Comparison of ENCODE assay signal across 8 cellular contexts in the genomic region with DNA sequence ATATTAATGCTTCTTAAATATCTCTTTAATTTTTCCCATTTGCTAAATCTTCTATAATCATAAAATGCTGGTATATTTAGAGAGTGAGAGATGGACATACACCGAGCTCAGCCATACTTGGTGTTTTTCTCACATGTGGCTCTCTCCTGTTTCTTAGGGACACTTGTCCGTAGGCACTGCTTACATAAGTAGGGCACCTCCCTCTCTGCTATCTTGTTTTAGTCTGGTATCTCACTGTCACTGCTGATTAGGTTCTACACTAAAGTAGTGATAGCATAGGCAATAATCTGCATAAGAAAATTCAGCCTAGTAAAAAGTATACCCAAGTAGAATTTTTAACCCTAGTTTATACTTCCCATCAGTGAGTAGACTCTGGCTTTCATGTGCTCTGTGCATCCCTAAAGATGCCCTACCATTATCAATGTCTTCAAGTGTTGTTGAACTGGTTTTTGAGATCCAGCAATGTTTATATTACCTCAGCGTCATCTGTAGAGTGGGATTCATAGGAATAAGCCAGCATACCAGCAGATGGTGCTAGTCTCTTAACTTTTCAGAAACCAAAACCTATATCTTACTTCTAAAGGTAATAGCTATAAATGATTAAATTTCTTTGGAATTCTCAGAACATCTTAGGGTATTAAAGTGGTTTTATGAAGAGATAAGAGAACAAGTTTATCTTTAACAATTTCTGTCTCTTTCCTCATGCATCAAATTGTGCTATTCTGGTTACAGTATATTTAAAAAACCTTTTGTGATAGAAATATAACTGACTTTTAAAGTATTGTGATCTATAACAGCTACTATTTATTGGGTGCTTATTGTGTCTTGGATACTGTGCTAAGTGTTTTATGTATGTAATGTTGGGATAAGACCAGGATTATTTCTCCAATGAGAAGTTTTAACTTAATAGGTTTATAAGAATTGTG. TPM values are rescaled to one million over a fixed set of nuclear protein-coding genes. Genes with fewer than 3 reads are reported as not detected.
DNase-seq lines count a peak whose midpoint lies in the region; ATAC-seq lines count a peak whose summit lies in the region.

No MANE protein-coding gene starts in this region.

- H3K36me3 ChIP-seq in GM23248 (ENCODE audit: low read depth), result no peaks in the 10 kb centered on the region

- peaks cover 8% of the 10 kb centered on the region for H3K36me3 Mint-ChIP-seq in memory B cell

- H3K4me3 Mint-ChIP-seq in memory B cell, result no peak overlapping the region

- no peak overlapping the region for H2AFZ ChIP-seq in GM23248

- H3K27ac ChIP-seq in GM23248, result no peak overlapping the region

- no peak overlapping the region for H3K27ac Mint-ChIP-seq in memory B cell

- WGBS in GM23248 (ENCODE audit: low coverage in 1 of 2, low lambda C conversion rate in 2 of 2, missing lambda C conversion rate in 2 of 2), 2 experiments, result 59 to 74% methylated on average over 3 of the region's 3 CpGs

- H3K79me2 ChIP-seq in GM23248 (ENCODE audit: insufficient read depth), result peaks cover 98% of the 10 kb centered on the region

- no peak overlapping the region for H3K4me2 ChIP-seq in GM23248 (ENCODE audit: unreplicated experiment)

- no peaks in the 10 kb centered on the region for H3K4me1 ChIP-seq in GM23248 (ENCODE audit: insufficient read depth)

- no peaks in the 10 kb centered on the region for H3K27me3 ChIP-seq in GM23248 (replicated peaks; ENCODE audit: insufficient read depth)

- no peaks in the 10 kb centered on the region for H3K9me3 Mint-ChIP-seq in memory B cell

- no peak overlapping the region for H3K9ac ChIP-seq in GM23248

- ATAC-seq in memory B cell (ENCODE audit: low read depth) (peak; percentile 47), HG02588 (IDR thresholded peaks at IDR 0.05; ENCODE audit: unreplicated experiment) (no peak)

- in situ Hi-C loops in Caki2 (cut with HindIII; ENCODE audit: low pct_unique_long_range_greater_than_20kb, low sequenced_read_pairs), result no loop called here
- in situ Hi-C loops in GM23248 (cut with MboI), result no loop called here

- H3K9me2 ChIP-seq in GM23248 (ENCODE audit: insufficient read depth), result no peaks in the 10 kb centered on the region

- H3K27me3 Mint-ChIP-seq in memory B cell, result no peaks in the 10 kb centered on the region

- peak; percentile 30 for DNase-seq in Caki2 (ENCODE audit: low read depth)
- DNase-seq in GM23248, result peak; percentile 65
- DNase-seq in NCI-H524 treated with DMSO at 0.1 percent for 48 hours (lab: John Stamatoyannopoulos, UW), result peak; percentile 10
- DNase-seq in dermis blood vessel endothelial cell, result peak; percentile 78
- no peak for DNase-seq in memory B cell (ENCODE audit: low spot score in 2 of 2)
- DNase-seq in NCI-H446 treated with DMSO at 0.1 percent for 48 hours (lab: John Stamatoyannopoulos, UW), result no peak
- no peak for DNase-seq in stimulated activated CD4-positive, alpha-beta T cell treated with anti-CD3 and anti-CD28 coated beads, Interleukin-4, amount 100 ng/mL, for 24 hours

- H3K4me1 Mint-ChIP-seq in memory B cell, result peaks cover 23% of the 10 kb centered on the region

- no peaks in the 10 kb centered on the region for H3K9me3 ChIP-seq in GM23248 (ENCODE audit: low read depth)

- H4K20me1 ChIP-seq in GM23248 (ENCODE audit: insufficient read depth), result no peaks in the 10 kb centered on the region

- H3K4me3 ChIP-seq in GM23248, result no peak overlapping the region

- H3F3A ChIP-seq in GM23248 (ENCODE audit: insufficient read depth), result no peaks in the 10 kb centered on the region

RNA-seq across cellular contexts. Expression of gene ARID2, which starts 32.9 kb away (rescaled TPM):
- total RNA-seq in Caki2 (2014; rRNA removed; shearing (Covaris generic); ENCODE audit: low replicate concordance), result 14.6 and 16.5 TPM in 2 replicates
- total RNA-seq in GM23248 (2014; rRNA removed; shearing (Covaris generic)), result 11.6 and 12.1 TPM in 2 replicates
- 9.0 and 11.7 TPM in 2 replicates for polyA plus RNA-seq in GM23248 (2016; fragmentation: Nextera tagmentation; extraction: Ambion mirVana)
- 18.4 and 20.7 TPM in 2 replicates for total RNA-seq in dermis blood vessel endothelial cell

Comparison
In these comparisons a context has a peak if more than half of its experiments do, and no peak if none do; other contexts are left out.
1. DNase-seq: peak in Caki2 (single experiment), GM23248 (single experiment), NCI-H524 treated with DMSO at 0.1 percent for 48 hours (single experiment) and dermis blood vessel endothelial cell (single experiment); none in memory B cell (0 of 2), NCI-H446 treated with DMSO at 0.1 percent for 48 hours (single experiment) and stimulated activated CD4-positive, alpha-beta T cell treated with anti-CD3 and anti-CD28 coated beads, Interleukin-4, amount 100 ng/mL, for 24 hours (single experiment).